Comparison of ENCODE assay signal across 8 cellular contexts in genomic region chr6:52361347-52361944, GRCh38. TPM values are rescaled to one million over a fixed set of nuclear protein-coding genes. Genes with fewer than 3 reads are reported as not detected.
DNase-seq lines count a peak whose midpoint lies in the region; ATAC-seq and TF ChIP-seq lines count a peak whose summit lies in the region.

No MANE protein-coding gene starts in this region.

- H3K27me3 Mint-ChIP-seq in nephron (ENCODE audit: low read depth): peaks cover 14% of the 10 kb centered on the region

- peak; percentile 33 for DNase-seq in activated CD4-positive, alpha-beta T cell treated with anti-CD3 and anti-CD28 coated beads for 48 hours
- no peak for DNase-seq in SIG-M5 (lab: John Stamatoyannopoulos, UW)
- no peak for DNase-seq in NCI-H345 treated with DMSO at 0.1 percent for 48 hours (lab: John Stamatoyannopoulos, UW; ENCODE audit: unreplicated experiment)

- H3K4me1 Mint-ChIP-seq in nephron: peaks cover 17% of the 10 kb centered on the region

- H3K36me3 Mint-ChIP-seq in nephron (ENCODE audit: low read depth): no peaks in the 10 kb centered on the region

- peak overlapping the region; percentile 72 to 82 (median 79) for H3K27ac Mint-ChIP-seq in nephron

- H3K9me3 Mint-ChIP-seq in nephron: no peaks in the 10 kb centered on the region

- peak; percentile 15 for ATAC-seq in GM18498 (IDR thresholded peaks at IDR 0.05; ENCODE audit: unreplicated experiment)
- ATAC-seq in HG03354 (IDR thresholded peaks at IDR 0.05; ENCODE audit: poor library complexity, severe bottlenecking, unreplicated experiment): peak; percentile 28
- ATAC-seq in esophagus mucosa: peak; percentile 82
- no peak for ATAC-seq in GM19351 (IDR thresholded peaks at IDR 0.05; ENCODE audit: unreplicated experiment)

- H3K4me3 Mint-ChIP-seq in nephron: peak overlapping the region; percentile 86 to 88 (median 86)

- TF ChIP-seq CTCF in nephron (IDR thresholded peaks at IDR 0.05; ENCODE audit: unreplicated experiment in 3 of 3): no peak

RNA-seq across cellular contexts. Expression of gene PAQR8, which starts 0.5 kb away (rescaled TPM):
- 3.5 TPM for total RNA-seq in esophagus mucosa

RNA-seq across cellular contexts. Expression of gene EFHC1, which starts 58.7 kb away (rescaled TPM):
- 10.8 TPM for total RNA-seq in esophagus mucosa
